In the genomic region with DNA sequence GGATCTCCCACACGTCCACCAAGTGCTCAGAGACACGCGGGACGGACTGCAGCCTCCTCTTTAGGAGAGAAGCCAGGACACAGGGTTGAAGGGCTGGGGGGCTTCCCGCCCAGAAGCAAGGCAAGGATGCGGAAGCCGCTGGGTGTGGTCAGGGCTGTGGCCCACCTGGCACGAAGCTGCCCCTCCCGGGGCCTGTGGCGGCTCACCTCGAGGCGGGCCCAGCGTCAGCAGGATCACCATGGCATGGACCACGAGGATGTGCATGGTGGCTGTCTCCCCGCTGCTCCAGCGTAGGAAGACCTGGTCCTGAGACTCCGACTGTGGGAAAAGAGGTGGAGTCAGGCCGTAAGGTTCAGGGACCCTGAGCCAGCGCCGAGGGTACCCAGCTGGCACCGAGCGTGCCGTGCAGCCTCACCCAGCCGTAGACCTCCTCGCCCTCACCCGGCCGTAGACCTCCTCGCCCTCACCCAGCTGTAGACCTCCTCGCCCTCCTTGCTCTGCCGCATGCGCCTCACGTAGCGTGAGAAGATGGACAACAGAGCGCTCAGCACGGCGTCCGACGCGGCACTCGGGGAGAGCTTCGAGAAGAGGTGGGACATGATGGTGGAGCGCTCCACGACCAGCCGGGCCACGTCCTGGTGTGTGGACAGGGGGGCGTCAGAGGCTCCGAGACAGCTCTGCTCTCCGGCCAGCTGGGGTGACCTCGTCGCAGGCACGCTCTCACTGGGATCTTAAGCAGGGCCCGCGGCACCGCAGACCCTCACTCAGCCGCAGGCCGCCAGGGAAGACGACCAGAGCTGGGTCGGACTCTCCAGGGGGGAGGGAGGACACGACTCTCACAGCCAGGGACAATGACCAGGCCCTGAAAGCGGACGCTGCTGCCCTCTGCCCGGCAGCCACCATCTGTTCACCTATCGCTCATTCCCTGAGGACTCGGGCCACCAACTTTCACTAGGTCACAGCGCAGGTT, we compare ENCODE assay signal across 2 cellular contexts.
TF ChIP-seq lines count a peak whose summit lies in the region.

No MANE protein-coding gene starts in this region.

TF ChIP-seq in A549, 52 proteins besides CTCF, POLR2A, EP300 and RAD21:
- TF ChIP-seq POLR2AphosphoS2 (conservative IDR thresholded peaks at IDR 0.05; ENCODE audit: low read length), result 0 out of 2 replicates have a peak, but pooled peaks have one; percentile 44
- TF ChIP-seq ZSCAN20 (CRISPR knock-in tag; IDR thresholded peaks at IDR 0.05), result no peak

TF ChIP-seq in K562, 482 proteins besides CTCF, POLR2A, EP300 and RAD21:
- no peak for TF ChIP-seq ZNF780A (CRISPR knock-in tag; IDR thresholded peaks at IDR 0.05)
- TF ChIP-seq HMG20B (CRISPR knock-in tag; IDR thresholded peaks at IDR 0.05), result no peak
- TF ChIP-seq NR2C2 (CRISPR knock-in tag; IDR thresholded peaks at IDR 0.05), result no peak
- TF ChIP-seq NR2C2 (tag; IDR thresholded peaks at IDR 0.05), result no peak
- no peak for TF ChIP-seq TBP (optimal IDR thresholded peaks at IDR 0.05; ENCODE audit: low read depth, low read length)
- no peak for TF ChIP-seq ZC3H8 (IDR thresholded peaks at IDR 0.05)
- TF ChIP-seq PTRF (tag; IDR thresholded peaks at IDR 0.05), result no peak
- TF ChIP-seq, protein P1, sequence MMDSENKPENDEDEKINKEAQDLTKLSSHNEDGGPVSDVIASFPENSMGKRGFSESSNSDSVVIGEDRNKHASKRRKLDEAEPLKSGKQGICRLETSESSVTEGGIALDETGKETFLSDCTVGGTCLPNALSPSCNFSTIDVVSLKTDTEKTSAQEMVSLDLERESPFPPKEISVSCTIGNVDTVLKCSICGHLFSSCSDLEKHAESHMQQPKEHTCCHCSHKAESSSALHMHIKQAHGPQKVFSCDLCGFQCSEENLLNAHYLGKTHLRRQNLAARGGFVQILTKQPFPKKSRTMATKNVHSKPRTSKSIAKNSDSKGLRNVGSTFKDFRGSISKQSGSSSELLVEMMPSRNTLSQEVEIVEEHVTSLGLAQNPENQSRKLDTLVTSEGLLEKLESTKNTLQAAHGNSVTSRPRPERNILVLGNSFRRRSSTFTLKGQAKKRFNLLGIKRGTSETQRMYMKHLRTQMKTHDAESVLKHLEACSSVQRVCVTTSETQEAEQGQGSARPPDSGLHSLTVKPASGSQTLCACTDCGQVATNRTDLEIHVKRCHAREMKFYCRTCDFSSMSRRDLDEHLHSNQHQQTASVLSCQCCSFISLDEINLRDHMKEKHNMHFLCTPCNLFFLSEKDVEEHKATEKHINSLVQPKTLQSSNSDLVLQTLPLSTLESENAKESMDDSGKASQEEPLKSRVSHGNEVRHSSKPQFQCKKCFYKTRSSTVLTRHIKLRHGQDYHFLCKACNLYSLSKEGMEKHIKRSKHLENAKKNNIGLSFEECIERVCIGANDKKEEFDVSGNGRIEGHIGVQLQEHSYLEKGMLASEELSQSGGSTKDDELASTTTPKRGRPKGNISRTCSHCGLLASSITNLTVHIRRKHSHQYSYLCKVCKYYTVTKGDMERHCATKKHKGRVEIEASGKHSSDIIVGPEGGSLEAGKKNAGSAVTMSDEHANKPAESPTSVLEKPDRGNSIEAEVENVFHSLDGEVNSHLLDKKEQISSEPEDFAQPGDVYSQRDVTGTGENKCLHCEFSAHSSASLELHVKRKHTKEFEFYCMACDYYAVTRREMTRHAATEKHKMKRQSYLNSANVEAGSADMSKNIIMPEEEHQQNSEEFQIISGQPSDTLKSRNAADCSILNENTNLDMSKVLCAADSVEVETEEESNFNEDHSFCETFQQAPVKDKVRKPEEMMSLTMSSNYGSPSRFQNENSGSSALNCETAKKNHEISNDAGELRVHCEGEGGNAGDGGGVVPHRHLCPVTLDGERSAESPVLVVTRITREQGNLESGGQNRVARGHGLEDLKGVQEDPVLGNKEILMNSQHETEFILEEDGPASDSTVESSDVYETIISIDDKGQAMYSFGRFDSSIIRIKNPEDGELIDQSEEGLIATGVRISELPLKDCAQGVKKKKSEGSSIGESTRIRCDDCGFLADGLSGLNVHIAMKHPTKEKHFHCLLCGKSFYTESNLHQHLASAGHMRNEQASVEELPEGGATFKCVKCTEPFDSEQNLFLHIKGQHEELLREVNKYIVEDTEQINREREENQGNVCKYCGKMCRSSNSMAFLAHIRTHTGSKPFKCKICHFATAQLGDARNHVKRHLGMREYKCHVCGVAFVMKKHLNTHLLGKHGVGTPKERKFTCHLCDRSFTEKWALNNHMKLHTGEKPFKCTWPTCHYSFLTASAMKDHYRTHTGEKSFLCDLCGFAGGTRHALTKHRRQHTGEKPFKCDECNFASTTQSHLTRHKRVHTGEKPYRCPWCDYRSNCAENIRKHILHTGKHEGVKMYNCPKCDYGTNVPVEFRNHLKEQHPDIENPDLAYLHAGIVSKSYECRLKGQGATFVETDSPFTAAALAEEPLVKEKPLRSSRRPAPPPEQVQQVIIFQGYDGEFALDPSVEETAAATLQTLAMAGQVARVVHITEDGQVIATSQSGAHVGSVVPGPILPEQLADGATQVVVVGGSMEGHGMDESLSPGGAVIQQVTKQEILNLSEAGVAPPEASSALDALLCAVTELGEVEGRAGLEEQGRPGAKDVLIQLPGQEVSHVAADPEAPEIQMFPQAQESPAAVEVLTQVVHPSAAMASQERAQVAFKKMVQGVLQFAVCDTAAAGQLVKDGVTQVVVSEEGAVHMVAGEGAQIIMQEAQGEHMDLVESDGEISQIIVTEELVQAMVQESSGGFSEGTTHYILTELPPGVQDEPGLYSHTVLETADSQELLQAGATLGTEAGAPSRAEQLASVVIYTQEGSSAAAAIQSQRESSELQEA (IDR thresholded peaks at IDR 0.05; ENCODE audit: low read depth), result no peak
- no peak for TF ChIP-seq POLR2B (IDR thresholded peaks at IDR 0.05; ENCODE audit: low read depth, partially characterized antibody)
- TF ChIP-seq CBX2 (IDR thresholded peaks at IDR 0.05; ENCODE audit: insufficient read depth, low read length, poor library complexity, severe bottlenecking), result no peak
- TF ChIP-seq RBFOX2 (IDR thresholded peaks at IDR 0.05; ENCODE audit: low read depth, low read length), result peak; percentile 40
- peak; percentile 63; the same call in 1 of the 2 replicates for TF ChIP-seq POLR2G (IDR thresholded peaks at IDR 0.05; ENCODE audit: low read depth, low read length)
- no peak for TF ChIP-seq PTTG1 (tag; IDR thresholded peaks at IDR 0.05; ENCODE audit: low read depth)
- TF ChIP-seq ZC3H4 (CRISPR knock-in tag; IDR thresholded peaks at IDR 0.05; ENCODE audit: borderline replicate concordance), result no peak
- no peak for TF ChIP-seq ILK (tag; IDR thresholded peaks at IDR 0.05; ENCODE audit: borderline replicate concordance, low read depth)
- TF ChIP-seq, protein P2, sequence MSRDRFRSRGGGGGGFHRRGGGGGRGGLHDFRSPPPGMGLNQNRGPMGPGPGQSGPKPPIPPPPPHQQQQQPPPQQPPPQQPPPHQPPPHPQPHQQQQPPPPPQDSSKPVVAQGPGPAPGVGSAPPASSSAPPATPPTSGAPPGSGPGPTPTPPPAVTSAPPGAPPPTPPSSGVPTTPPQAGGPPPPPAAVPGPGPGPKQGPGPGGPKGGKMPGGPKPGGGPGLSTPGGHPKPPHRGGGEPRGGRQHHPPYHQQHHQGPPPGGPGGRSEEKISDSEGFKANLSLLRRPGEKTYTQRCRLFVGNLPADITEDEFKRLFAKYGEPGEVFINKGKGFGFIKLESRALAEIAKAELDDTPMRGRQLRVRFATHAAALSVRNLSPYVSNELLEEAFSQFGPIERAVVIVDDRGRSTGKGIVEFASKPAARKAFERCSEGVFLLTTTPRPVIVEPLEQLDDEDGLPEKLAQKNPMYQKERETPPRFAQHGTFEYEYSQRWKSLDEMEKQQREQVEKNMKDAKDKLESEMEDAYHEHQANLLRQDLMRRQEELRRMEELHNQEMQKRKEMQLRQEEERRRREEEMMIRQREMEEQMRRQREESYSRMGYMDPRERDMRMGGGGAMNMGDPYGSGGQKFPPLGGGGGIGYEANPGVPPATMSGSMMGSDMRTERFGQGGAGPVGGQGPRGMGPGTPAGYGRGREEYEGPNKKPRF (IDR thresholded peaks at IDR 0.05; ENCODE audit: low read depth, low read length), result no peak
- no peak for TF ChIP-seq BCL6 (CRISPR knock-in tag; IDR thresholded peaks at IDR 0.05)
- no peak for TF ChIP-seq JUNB (CRISPR knock-in tag; conservative IDR thresholded peaks at IDR 0.05)
